ENCODE assay signal across 15 cellular contexts in genomic region chr2:29526587-29527586, GRCh38.
DNase-seq lines count a peak whose midpoint lies in the region; ATAC-seq and TF ChIP-seq lines count a peak whose summit lies in the region.
"Had no signal": no experiment of that assay in that cellular context is flagged by ENCODE, and none has a peak within 500 bp of the region (broad histone marks: within the 10 kb centered on the region; RNA-seq: fewer than 3 reads in every experiment).

No MANE protein-coding gene starts in this region.

- H3K27ac Mint-ChIP-seq in neural progenitor cell, result no peak overlapping the region
- H3K27ac Mint-ChIP-seq: CD4-positive, alpha-beta T cell had no signal

- H3K36me3 ChIP-seq in SK-N-SH (replicated peaks in 1 of 2; ENCODE audit: control insufficient read depth in 1 of 2, insufficient read depth in 2 of 2, low read length in 1 of 2) (no peaks in the 10 kb centered on the region), osteoblast (ENCODE audit: insufficient read depth, low read length) (no peaks in the 10 kb centered on the region), neural progenitor cell (no peaks in the 10 kb centered on the region), stomach (no peaks in the 10 kb centered on the region)
- H3K36me3 ChIP-seq: HAP-1 had no signal

- H3K9me3 Mint-ChIP-seq in neural progenitor cell, result no peaks in the 10 kb centered on the region
- H3K9me3 Mint-ChIP-seq: CD4-positive, alpha-beta T cell had no signal

- H3K27ac ChIP-seq in SK-N-SH (ENCODE audit: low read depth in 2 of 2, low read length in 1 of 2), result peak overlapping the region in 1 of 2 experiments; percentile 79; a peak in 2 of 4 replicates
- no peak overlapping the region for H3K27ac ChIP-seq in osteoblast (ENCODE audit: low read depth, low read length)
- no peak overlapping the region for H3K27ac ChIP-seq in neural progenitor cell
- no peak overlapping the region for H3K27ac ChIP-seq in stomach
- H3K27ac ChIP-seq: 22Rv1, A549, C4-2B, GM23248 had no signal

- H3K4me2 ChIP-seq in SK-N-SH (no peak overlapping the region), osteoblast (ENCODE audit: insufficient read depth, low read length) (no peak overlapping the region), neural progenitor cell (no peak overlapping the region)
- H3K4me2 ChIP-seq: A549 had no signal

- intact Hi-C loops in stomach (cut with DNase I; ENCODE audit: low total_unique reads), result no loop called here

- H3K4me1 ChIP-seq in SK-N-SH (ENCODE audit: control insufficient read depth in 1 of 2, insufficient read depth in 2 of 2, low read depth in 1 of 2, low read length in 1 of 2), result peaks cover 0 to 61% of the 10 kb centered on the region in 2 experiments; a peak in 1 of 4 replicates
- H3K4me1 ChIP-seq in osteoblast (ENCODE audit: insufficient read depth, low read length), result peaks cover 33% of the 10 kb centered on the region
- no peaks in the 10 kb centered on the region for H3K4me1 ChIP-seq in neural progenitor cell
- peaks cover 0 to 9% (median 4%) of the 10 kb centered on the region in 4 donors for H3K4me1 ChIP-seq in stomach
- H3K4me1 ChIP-seq: Caco-2, HAP-1 had no signal

- no peak overlapping the region for H3K4me3 Mint-ChIP-seq in neural progenitor cell
- H3K4me3 Mint-ChIP-seq: CD4-positive, alpha-beta T cell had no signal

- H3K4me3 ChIP-seq in SK-N-SH (ENCODE audit: low read depth in 2 of 2, low read length in 1 of 2) (no peak overlapping the region), osteoblast (ENCODE audit: insufficient read depth, low read length) (no peak overlapping the region), neural progenitor cell (no peak overlapping the region), stomach (no peak overlapping the region)
- H3K4me3 ChIP-seq: A549, GM23248, HAP-1 had no signal

- peaks cover 5% of the 10 kb centered on the region for H3K27me3 Mint-ChIP-seq in neural progenitor cell (ENCODE audit: insufficient read depth, low read depth)

- no peak for TF ChIP-seq CTCF in SK-N-SH (IDR thresholded peaks at IDR 0.05)
- TF ChIP-seq CTCF in osteoblast (IDR thresholded peaks at IDR 0.05; ENCODE audit: extremely low read depth, low read depth, low read length), result no peak
- TF ChIP-seq CTCF in neural progenitor cell (IDR thresholded peaks at IDR 0.05), result no peak
- TF ChIP-seq CTCF in stomach (IDR thresholded peaks at IDR 0.05), result no peak

- TF ChIP-seq POLR2A in stomach (IDR thresholded peaks at IDR 0.05), result no peak

- no peak for ATAC-seq in SK-N-SH treated with all-trans-retinoic acid at 6 μM for 48 hours
- peak; percentile 85 for ATAC-seq in left lobe of liver
- ATAC-seq: A549 had no signal

- H3K79me2 ChIP-seq in SK-N-SH (ENCODE audit: insufficient read depth), result no peaks in the 10 kb centered on the region
- H3K79me2 ChIP-seq in osteoblast (ENCODE audit: insufficient read depth, low read length), result no peaks in the 10 kb centered on the region
- no peaks in the 10 kb centered on the region for H3K79me2 ChIP-seq in neural progenitor cell (ENCODE audit: low read depth)

- POLR2A ChIA-PET in SK-N-SH (lab: Yijun Ruan, JAX), result interaction anchor here (1.0 kb wide), 1 partner anchor 123 kb away, joined by 3 read pairs; no protein-coding TSS in a partner anchor

- TF ChIP-seq EP300 in SK-N-SH (IDR thresholded peaks at IDR 0.05; ENCODE audit: borderline replicate concordance in 1 of 2, low read depth in 1 of 2, low read length in 1 of 2) (peak in 1 of 2 experiments; percentile 49; a peak in 1 of 4 replicates), stomach (IDR thresholded peaks at IDR 0.05) (no peak)

- H2AFZ ChIP-seq in SK-N-SH (ENCODE audit: low read depth) (no peak overlapping the region), osteoblast (ENCODE audit: low read length) (no peak overlapping the region), neural progenitor cell (replicated peaks) (no peak overlapping the region)
- H2AFZ ChIP-seq: GM23248 had no signal

- no peaks in the 10 kb centered on the region for H3K9me2 ChIP-seq in SK-N-SH

- no peaks in the 10 kb centered on the region for H3K9me3 ChIP-seq in SK-N-SH
- no peaks in the 10 kb centered on the region for H3K9me3 ChIP-seq in osteoblast (ENCODE audit: low read depth, low read length)
- no peaks in the 10 kb centered on the region for H3K9me3 ChIP-seq in neural progenitor cell (ENCODE audit: low read depth)
- H3K9me3 ChIP-seq in stomach, result no peaks in the 10 kb centered on the region
- H3K9me3 ChIP-seq: A549, Caco-2, HAP-1 had no signal

- no peak overlapping the region for H3K9ac ChIP-seq in SK-N-SH
- H3K9ac ChIP-seq in neural progenitor cell, result no peak overlapping the region
- H3K9ac ChIP-seq: GM23248 had no signal

- H3K4me1 Mint-ChIP-seq in neural progenitor cell, result peaks cover 4% of the 10 kb centered on the region

- H3F3A ChIP-seq in SK-N-SH (replicated peaks; ENCODE audit: insufficient read depth) (no peaks in the 10 kb centered on the region), neural progenitor cell (ENCODE audit: low read depth) (no peaks in the 10 kb centered on the region)

- 58% methylated on average over 7 of the region's 7 CpGs for WGBS in SK-N-SH (ENCODE audit: low lambda C conversion rate)
- WGBS in stomach, 5 donors, result 80 to 94% (median 87%) methylated on average over 7 of the region's 7 CpGs

- peak; percentile 43 for DNase-seq in SK-N-SH
- peak; percentile 71 for DNase-seq in left lobe of liver (ENCODE audit: low spot score)
- peak; percentile 19 for DNase-seq in osteoblast (ENCODE audit: insufficient read length, low spot score, missing footprints)
- no peak for DNase-seq in neural progenitor cell (ENCODE audit: low spot score)
- no peak for DNase-seq in stomach
- DNase-seq in OCI-M1 (lab: John Stamatoyannopoulos, UW), result no peak
- DNase-seq: AML-193; Caco-2; CD4-positive, alpha-beta T cell; GM23248 had no signal

- H3K27me3 ChIP-seq in SK-N-SH (ENCODE audit: insufficient read depth), result no peaks in the 10 kb centered on the region
- peaks cover 7% of the 10 kb centered on the region for H3K27me3 ChIP-seq in osteoblast (ENCODE audit: insufficient read depth, low read length)
- H3K27me3 ChIP-seq in neural progenitor cell, result no peaks in the 10 kb centered on the region
- H3K27me3 ChIP-seq in stomach, result no peaks in the 10 kb centered on the region

- H3K36me3 Mint-ChIP-seq in neural progenitor cell, result no peaks in the 10 kb centered on the region

- no peak; the same call in none of the 2 replicates for TF ChIP-seq RAD21 in SK-N-SH (IDR thresholded peaks at IDR 0.05; ENCODE audit: low read length)

- CTCF ChIA-PET in SK-N-SH (lab: Yijun Ruan, JAX), result interaction anchor here (0.9 to 1.7 kb wide), 6 partner anchors 8 to 124 kb away, joined by 3 to 6 read pairs (median 3); no protein-coding TSS in a partner anchor

- H4K20me1 ChIP-seq in SK-N-SH (ENCODE audit: insufficient read depth) (no peaks in the 10 kb centered on the region), osteoblast (ENCODE audit: insufficient read depth, low read length) (no peaks in the 10 kb centered on the region), neural progenitor cell (ENCODE audit: low read depth) (no peaks in the 10 kb centered on the region)

TF ChIP-seq in SK-N-SH, 30 proteins besides CTCF, POLR2A, EP300 and RAD21:
- TF ChIP-seq USF2 (IDR thresholded peaks at IDR 0.05; ENCODE audit: borderline replicate concordance, low read depth, low read length), result no peak
- no peak for TF ChIP-seq RXRA (IDR thresholded peaks at IDR 0.05; ENCODE audit: borderline replicate concordance, low read depth)
- peak; percentile 77 for TF ChIP-seq GATA2 (CRISPR knock-in tag; IDR thresholded peaks at IDR 0.05)

TF ChIP-seq in SK-N-SH treated with all-trans-retinoic acid at 6 μM for 48 hours, 23 proteins besides CTCF, POLR2A, EP300 and RAD21 (continues in another document):
- TF ChIP-seq ARNTL (CRISPR knock-in tag; IDR thresholded peaks at IDR 0.05; ENCODE audit: borderline replicate concordance, low read depth) (no peak), ZNF70 (CRISPR knock-in tag; IDR thresholded peaks at IDR 0.05) (no peak), ZNF8 (CRISPR knock-in tag; IDR thresholded peaks at IDR 0.05) (no peak), TOX (CRISPR knock-in tag; IDR thresholded peaks at IDR 0.05; ENCODE audit: borderline replicate concordance) (no peak), ZNF565 (CRISPR knock-in tag; conservative IDR thresholded peaks at IDR 0.05; ENCODE audit: low read depth) (no peak), ZFP3 (CRISPR knock-in tag; IDR thresholded peaks at IDR 0.05) (no peak)
- TF ChIP-seq, protein P1, sequence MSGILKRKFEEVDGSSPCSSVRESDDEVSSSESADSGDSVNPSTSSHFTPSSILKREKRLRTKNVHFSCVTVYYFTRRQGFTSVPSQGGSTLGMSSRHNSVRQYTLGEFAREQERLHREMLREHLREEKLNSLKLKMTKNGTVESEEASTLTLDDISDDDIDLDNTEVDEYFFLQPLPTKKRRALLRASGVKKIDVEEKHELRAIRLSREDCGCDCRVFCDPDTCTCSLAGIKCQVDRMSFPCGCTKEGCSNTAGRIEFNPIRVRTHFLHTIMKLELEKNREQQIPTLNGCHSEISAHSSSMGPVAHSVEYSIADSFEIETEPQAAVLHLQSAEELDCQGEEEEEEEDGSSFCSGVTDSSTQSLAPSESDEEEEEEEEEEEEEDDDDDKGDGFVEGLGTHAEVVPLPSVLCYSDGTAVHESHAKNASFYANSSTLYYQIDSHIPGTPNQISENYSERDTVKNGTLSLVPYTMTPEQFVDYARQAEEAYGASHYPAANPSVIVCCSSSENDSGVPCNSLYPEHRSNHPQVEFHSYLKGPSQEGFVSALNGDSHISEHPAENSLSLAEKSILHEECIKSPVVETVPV (CRISPR knock-in tag; IDR thresholded peaks at IDR 0.05), result no peak
- TF ChIP-seq, protein P2, sequence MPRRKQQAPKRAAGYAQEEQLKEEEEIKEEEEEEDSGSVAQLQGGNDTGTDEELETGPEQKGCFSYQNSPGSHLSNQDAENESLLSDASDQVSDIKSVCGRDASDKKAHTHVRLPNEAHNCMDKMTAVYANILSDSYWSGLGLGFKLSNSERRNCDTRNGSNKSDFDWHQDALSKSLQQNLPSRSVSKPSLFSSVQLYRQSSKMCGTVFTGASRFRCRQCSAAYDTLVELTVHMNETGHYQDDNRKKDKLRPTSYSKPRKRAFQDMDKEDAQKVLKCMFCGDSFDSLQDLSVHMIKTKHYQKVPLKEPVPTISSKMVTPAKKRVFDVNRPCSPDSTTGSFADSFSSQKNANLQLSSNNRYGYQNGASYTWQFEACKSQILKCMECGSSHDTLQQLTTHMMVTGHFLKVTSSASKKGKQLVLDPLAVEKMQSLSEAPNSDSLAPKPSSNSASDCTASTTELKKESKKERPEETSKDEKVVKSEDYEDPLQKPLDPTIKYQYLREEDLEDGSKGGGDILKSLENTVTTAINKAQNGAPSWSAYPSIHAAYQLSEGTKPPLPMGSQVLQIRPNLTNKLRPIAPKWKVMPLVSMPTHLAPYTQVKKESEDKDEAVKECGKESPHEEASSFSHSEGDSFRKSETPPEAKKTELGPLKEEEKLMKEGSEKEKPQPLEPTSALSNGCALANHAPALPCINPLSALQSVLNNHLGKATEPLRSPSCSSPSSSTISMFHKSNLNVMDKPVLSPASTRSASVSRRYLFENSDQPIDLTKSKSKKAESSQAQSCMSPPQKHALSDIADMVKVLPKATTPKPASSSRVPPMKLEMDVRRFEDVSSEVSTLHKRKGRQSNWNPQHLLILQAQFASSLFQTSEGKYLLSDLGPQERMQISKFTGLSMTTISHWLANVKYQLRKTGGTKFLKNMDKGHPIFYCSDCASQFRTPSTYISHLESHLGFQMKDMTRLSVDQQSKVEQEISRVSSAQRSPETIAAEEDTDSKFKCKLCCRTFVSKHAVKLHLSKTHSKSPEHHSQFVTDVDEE (CRISPR knock-in tag; IDR thresholded peaks at IDR 0.05), result no peak

Comparison
In these comparisons a context has a peak if more than half of its experiments do, and no peak if none do; other contexts are left out.
1. DNase-seq: peak in SK-N-SH (single experiment), left lobe of liver (single experiment) and osteoblast (single experiment); none in neural progenitor cell (single experiment), stomach (single experiment) and OCI-M1 (single experiment).